ENCODE assay signal across 8 cellular contexts in genomic region chr15:85795320-85795668, GRCh38. TPM values are rescaled to one million over a fixed set of nuclear protein-coding genes. Genes with fewer than 3 reads are reported as not detected.
DNase-seq lines count a peak whose midpoint lies in the region; ATAC-seq, FAIRE-seq and TF ChIP-seq lines count a peak whose summit lies in the region.

No MANE protein-coding gene starts in this region.

- H2AK9ac ChIP-seq in IMR-90 (replicated peaks; ENCODE audit: low read depth, low read length, poor library complexity), result no peak overlapping the region

- H3K27ac ChIP-seq in IMR-90 (ENCODE audit: insufficient read depth, low read length), result no peak overlapping the region
- peak overlapping the region; percentile 73 for H3K27ac ChIP-seq in duodenal mucosa (ENCODE audit: low read depth, low read length)
- H3K27ac ChIP-seq in pancreas, result peak overlapping the region in 2 of 4 donors; percentile 7 to 25

- no peak for FAIRE-seq in pancreas (lab: Jason Lieb, UNC)

- peak overlapping the region; percentile 52 to 86; a peak in 3 of 4 replicates for H4K8ac ChIP-seq in IMR-90 (ENCODE audit: low read depth in 2 of 2, low read length in 2 of 2)

- H3K9ac ChIP-seq in ES-I3 (ENCODE audit: low read depth, low read length), result peak overlapping the region; percentile 62
- peak overlapping the region; percentile 63; the same call in 1 of the 2 replicates for H3K9ac ChIP-seq in IMR-90 (ENCODE audit: low read depth, low read length)
- peak overlapping the region; percentile 70 to 85 for H3K9ac ChIP-seq in duodenal mucosa (ENCODE audit: low read depth in 1 of 2, low read length in 2 of 2)

- no TSS peak for BruUV-seq in IMR-90 (replicated peaks; lab: Mats Ljungman, UMichigan)

- H3K14ac ChIP-seq in IMR-90 (replicated peaks; ENCODE audit: low read depth, low read length), result peak overlapping the region; percentile 73

- CTCF ChIA-PET in IMR-90 (lab: Yijun Ruan, JAX), result no interaction called here

- H3K4me3 ChIP-seq in IMR-90 (ENCODE audit: insufficient read depth, low read depth, low read length) (peak overlapping the region; percentile 69), duodenal mucosa (ENCODE audit: low read depth in 1 of 2, low read length in 2 of 2) (peak overlapping the region; percentile 75 to 76), pancreas (peak overlapping the region in 3 of 4 donors; percentile 4 to 91 (median 79))

- peaks cover 19% of the 10 kb centered on the region for H3K9me1 ChIP-seq in IMR-90 (ENCODE audit: insufficient read depth, low read length)

- H3K36me3 ChIP-seq in ES-I3 (ENCODE audit: insufficient read depth, low read length), result no peaks in the 10 kb centered on the region
- H3K36me3 ChIP-seq in IMR-90 (ENCODE audit: control insufficient read depth, insufficient read depth, low read length), result no peaks in the 10 kb centered on the region
- no peaks in the 10 kb centered on the region for H3K36me3 ChIP-seq in duodenal mucosa (ENCODE audit: control insufficient read depth in 1 of 2, insufficient read depth in 2 of 2, low read length in 2 of 2)
- H3K36me3 ChIP-seq in pancreas, result no peaks in the 10 kb centered on the region

- H4K20me1 ChIP-seq in IMR-90 (ENCODE audit: insufficient read depth, low read length), result peaks cover 18% of the 10 kb centered on the region; the same call in 1 of the 2 replicates

- TF ChIP-seq POLR2A in IMR-90 (IDR thresholded peaks at IDR 0.05; ENCODE audit: low read depth, low read length), result no peak

- no peak overlapping the region for H2AK5ac ChIP-seq in IMR-90 (ENCODE audit: low read depth, low read length)

- H4K5ac ChIP-seq in IMR-90 (ENCODE audit: low read depth, low read length), result peak overlapping the region; percentile 70; the same call in 1 of the 2 replicates

- H2BK15ac ChIP-seq in IMR-90 (ENCODE audit: low read depth, low read length), result peak overlapping the region; percentile 13; the same call in 1 of the 3 replicates

- no peak overlapping the region for H4K91ac ChIP-seq in IMR-90 (ENCODE audit: insufficient read depth, low read depth, low read length)

- H3K4me2 ChIP-seq in IMR-90 (ENCODE audit: low read depth, low read length), result peak overlapping the region; percentile 95

- TF ChIP-seq CTCF in IMR-90 (conservative IDR thresholded peaks at IDR 0.05; ENCODE audit: low read depth, low read length), result no peak
- TF ChIP-seq CTCF in pancreas (IDR thresholded peaks at IDR 0.05), result no peak

- peak overlapping the region; percentile 75; the same call in 1 of the 2 replicates for H3K18ac ChIP-seq in IMR-90 (ENCODE audit: low read depth, low read length)

- no peak for TF ChIP-seq RAD21 in IMR-90 (IDR thresholded peaks at IDR 0.05; ENCODE audit: low read length)

- H3K79me1 ChIP-seq in IMR-90 (ENCODE audit: low read depth in 1 of 2, low read length in 2 of 2), result peaks cover 20 to 29% of the 10 kb centered on the region in 2 experiments; a peak in 3 of 4 replicates

- peak overlapping the region; percentile 58; the same call in 1 of the 2 replicates for H3K4ac ChIP-seq in IMR-90 (ENCODE audit: low read depth, low read length)

- dilution Hi-C loops in IMR-90 (cut with HindIII; ENCODE audit: low sequenced_read_pairs, unreplicated experiment), result no loop called here

- H2BK5ac ChIP-seq in IMR-90 (ENCODE audit: low read depth, low read length, poor library complexity, severe bottlenecking), result no peak overlapping the region

- POLR2A ChIA-PET in IMR-90 (lab: Charles Lee; ENCODE audit: unreplicated experiment), result no interaction called here

- H3K9me3 ChIP-seq in ES-I3 (ENCODE audit: control insufficient read depth, insufficient read depth, low read length) (no peaks in the 10 kb centered on the region), IMR-90 (ENCODE audit: control insufficient read depth, insufficient read depth, low read length) (no peaks in the 10 kb centered on the region), duodenal mucosa (ENCODE audit: control insufficient read depth in 1 of 2, low read length in 2 of 2) (no peaks in the 10 kb centered on the region), pancreas (no peaks in the 10 kb centered on the region)

- H3K23ac ChIP-seq in IMR-90 (ENCODE audit: low read depth, low read length), result peak overlapping the region; percentile 94

- intact Hi-C loops in IMR-90 (cut with micrococcal nuclease) (loop anchor here (10.0 kb wide), 1 partner anchor 180 kb away; no protein-coding TSS in a partner anchor), pancreas (cut with DNase I) (no loop called here)

- DNase-seq in IMR-90 (no peak), pancreas (no peak), AML-193 (lab: John Stamatoyannopoulos, UW) (no peak), middle frontal gyrus (ENCODE audit: extremely low spot score, low spot score) (no peak), KG1 (lab: John Stamatoyannopoulos, UW) (no peak)

- peaks cover 9% of the 10 kb centered on the region for H3K4me1 ChIP-seq in ES-I3 (ENCODE audit: insufficient read depth, low read length)
- peaks cover 9% of the 10 kb centered on the region for H3K4me1 ChIP-seq in IMR-90 (ENCODE audit: control insufficient read depth, insufficient read depth, low read length)
- peaks cover 26 to 28% of the 10 kb centered on the region in 2 donors for H3K4me1 ChIP-seq in duodenal mucosa (ENCODE audit: control insufficient read depth in 1 of 2, insufficient read depth in 2 of 2, low read length in 2 of 2)
- H3K4me1 ChIP-seq in pancreas, result peaks cover 5 to 12% (median 6%) of the 10 kb centered on the region in 3 donors

- H2AFZ ChIP-seq in IMR-90 (replicated peaks; ENCODE audit: low read length, poor library complexity), result peak overlapping the region; percentile 84

- H2BK20ac ChIP-seq in IMR-90 (ENCODE audit: low read depth, low read length), result peak overlapping the region; percentile 23; the same call in 1 of the 2 replicates

- no CpG with 5 or more reads among the region's 8 CpGs for WGBS in IMR-90 (ENCODE audit: extremely low coverage in 2 of 2, insufficient read length in 1 of 2), 2 experiments
- WGBS in pancreas, 2 donors, result 17 to 25% methylated on average over 8 of the region's 8 CpGs

- in situ Hi-C loops in IMR-90 (cut with MboI; ENCODE audit: low sequenced_read_pairs), result no loop called here

- peak overlapping the region; percentile 32; the same call in 1 of the 2 replicates for H2BK120ac ChIP-seq in IMR-90 (ENCODE audit: low read depth, low read length)

- no peaks in the 10 kb centered on the region for H3K27me3 ChIP-seq in IMR-90 (ENCODE audit: control insufficient read depth, insufficient read depth, low read length)
- no peaks in the 10 kb centered on the region for H3K27me3 ChIP-seq in duodenal mucosa (ENCODE audit: control insufficient read depth in 1 of 2, insufficient read depth in 2 of 2, low read length in 2 of 2)
- no peaks in the 10 kb centered on the region for H3K27me3 ChIP-seq in pancreas

- peak overlapping the region; percentile 73; the same call in 1 of the 2 replicates for H3K56ac ChIP-seq in IMR-90 (ENCODE audit: extremely low read depth, insufficient read depth, low read length)

- ATAC-seq in IMR-90 (ENCODE audit: low read depth) (no peak), pancreas (no peak), GM18873 (IDR thresholded peaks at IDR 0.05; ENCODE audit: low FRiP score, unreplicated experiment) (no peak)

TF ChIP-seq in IMR-90, 13 proteins besides CTCF, POLR2A, EP300 and RAD21:
- no peak for TF ChIP-seq BHLHE40 (IDR thresholded peaks at IDR 0.05; ENCODE audit: low read depth, low read length)
- TF ChIP-seq NFE2L2 (IDR thresholded peaks at IDR 0.05; ENCODE audit: low read depth, low read length), result no peak
- no peak for TF ChIP-seq CEBPB (IDR thresholded peaks at IDR 0.05; ENCODE audit: low read depth, low read length)
- TF ChIP-seq CHD1 (IDR thresholded peaks at IDR 0.05; ENCODE audit: low read depth, low read length), result no peak
- no peak for TF ChIP-seq FOS (IDR thresholded peaks at IDR 0.05; ENCODE audit: low read depth, low read length)
- TF ChIP-seq MAZ (IDR thresholded peaks at IDR 0.05; ENCODE audit: borderline replicate concordance, low read depth, low read length), result no peak
- no peak for TF ChIP-seq USF2 (IDR thresholded peaks at IDR 0.05; ENCODE audit: low read depth, low read length)
- TF ChIP-seq MAFK (IDR thresholded peaks at IDR 0.05; ENCODE audit: low read depth, low read length), result no peak
- TF ChIP-seq ELK1 (IDR thresholded peaks at IDR 0.05; ENCODE audit: borderline replicate concordance, low read depth, low read length), result no peak
- TF ChIP-seq RCOR1 (IDR thresholded peaks at IDR 0.05; ENCODE audit: insufficient replicate concordance, low read length), result no peak
- TF ChIP-seq RFX5 (IDR thresholded peaks at IDR 0.05; ENCODE audit: low read depth, low read length), result no peak
- no peak for TF ChIP-seq SMC3 (IDR thresholded peaks at IDR 0.05; ENCODE audit: low read depth, low read length)
- no peak for TF ChIP-seq MXI1 (IDR thresholded peaks at IDR 0.05; ENCODE audit: borderline replicate concordance, low read depth, low read length)
TF ChIP-seq in IMR-90: peak in this region for 0.

RNA-seq across cellular contexts. Expression of gene KLHL25, which starts 0.6 kb away (rescaled TPM):
- total RNA-seq in IMR-90 (2012; rRNA removed) (2.7 and 2.8 TPM in 2 replicates), pancreas (1 to 10 TPM in 5 of 6 donors, under 1 TPM in 1; 0.93 to 2.6 (median 1.3) TPM)
- polyA plus RNA-seq in IMR-90 (2012; rRNA removed) (5.6 and 6.6 TPM in 2 replicates), pancreas (1 to 10 TPM; 2.6 to 3.3 TPM)
- polyA plus RNA-seq in IMR-90 (2012; cell fraction: cytosol; rRNA removed), result 2.8 and 5.4 TPM in 2 replicates
- 6.6 and 15.9 TPM in 2 replicates for polyA plus RNA-seq in IMR-90 (2012; cell fraction: nucleus; rRNA removed; ENCODE audit: low replicate concordance)
